Comparison of ENCODE assay signal across 14 cellular contexts in the genomic region with DNA sequence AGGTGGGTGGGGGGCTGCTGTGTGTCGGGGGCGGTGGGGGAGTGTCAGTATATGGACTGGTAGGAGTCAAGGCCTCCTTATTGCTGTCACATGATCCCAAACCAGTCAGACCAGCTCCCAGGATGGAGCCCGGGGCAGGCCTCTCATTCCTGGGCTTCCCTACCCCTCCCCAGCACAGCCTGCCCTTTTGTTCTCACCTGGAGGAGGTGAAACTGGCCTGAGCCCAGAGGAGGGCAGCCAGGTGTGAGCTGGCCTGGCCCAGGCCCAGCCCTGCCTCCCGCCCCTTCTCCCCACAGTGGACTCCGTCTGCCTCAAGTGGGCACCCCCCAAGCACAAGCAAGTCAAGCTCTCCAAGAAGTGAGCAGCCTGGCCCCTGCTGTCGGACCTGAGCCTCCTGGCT. TPM values are rescaled to one million over a fixed set of nuclear protein-coding genes. Genes with fewer than 3 reads are reported as not detected.
A peak's percentile ranks its signal among the peaks of the same experiment; 100 is the strongest.
DNase-seq lines count a peak whose midpoint lies in the region; ATAC-seq and TF ChIP-seq lines count a peak whose summit lies in the region.
"Had no signal": no experiment of that assay in that cellular context is flagged by ENCODE, and none has a peak within 500 bp of the region (broad histone marks: within the 10 kb centered on the region; RNA-seq: fewer than 3 reads in every experiment).

No MANE protein-coding gene starts in this region.

- DNase-seq in Caco-2 = peak; percentile 92 to 94
- peak; percentile 67 for DNase-seq in NCI-H2196 (lab: John Stamatoyannopoulos, UW; ENCODE audit: unreplicated experiment)
- DNase-seq in esophagus squamous epithelium (lab: John Stamatoyannopoulos, UW) = no peak
- DNase-seq in stimulated activated naive CD8-positive, alpha-beta T cell treated with anti-CD3 and anti-CD28 coated beads, Interleukin-15, Interleukin-2, amounts not matched to agents 100 U/mL and 50 U/mL, for 24 hours = no peak
- no peak for DNase-seq in NCI-H526 treated with DMSO at 0.1 percent for 48 hours (lab: John Stamatoyannopoulos, UW)
- no peak for DNase-seq in brain microvascular endothelial cell
- DNase-seq: activated naive CD8-positive, alpha-beta T cell treated with anti-CD3 and anti-CD28 coated beads, Interleukin-2, amount 50 U/mL, for 24 hours had no signal

- peaks cover 56% of the 10 kb centered on the region for H3K36me3 Mint-ChIP-seq in Caco-2 (ENCODE audit: insufficient read depth, unreplicated experiment)

- peaks cover 37% of the 10 kb centered on the region for H3K4me1 Mint-ChIP-seq in Caco-2 (ENCODE audit: low read depth, unreplicated experiment)
- H3K4me1 Mint-ChIP-seq: activated naive CD8-positive, alpha-beta T cell treated with anti-CD3 and anti-CD28 coated beads, Interleukin-2, amount 50 U/mL, for 24 hours had no signal

- no peak for ATAC-seq in stimulated activated naive CD8-positive, alpha-beta T cell treated with anti-CD3 and anti-CD28 coated beads, Interleukin-15, Interleukin-2, amounts not matched to agents 100 U/mL and 50 U/mL, for 24 hours
- no peak for ATAC-seq in HG02588 (IDR thresholded peaks at IDR 0.05; ENCODE audit: unreplicated experiment)
- ATAC-seq: activated naive CD8-positive, alpha-beta T cell treated with anti-CD3 and anti-CD28 coated beads, Interleukin-2, amount 50 U/mL, for 24 hours; right cardiac atrium had no signal

- intact Hi-C loops in Caco-2 (cut with micrococcal nuclease; ENCODE audit: unreplicated experiment) = loop anchor here (1.0 to 10.0 kb wide), 3 partner anchors 11 to 324 kb away; partner anchors contain the start of genes ARMC5 and KAT8
- intact Hi-C loops in esophagus squamous epithelium (cut with DNase I) = no loop called here

- 60% methylated on average over 1 of the region's 6 CpGs; no CpG with 5 or more reads in 1 of the 2 donors for WGBS in esophagus squamous epithelium, 2 donors

- no peaks in the 10 kb centered on the region for H3K9me3 Mint-ChIP-seq in Caco-2 (ENCODE audit: unreplicated experiment)
- H3K9me3 Mint-ChIP-seq: activated naive CD8-positive, alpha-beta T cell treated with anti-CD3 and anti-CD28 coated beads, Interleukin-2, amount 50 U/mL, for 24 hours had no signal

- H3K4me1 ChIP-seq in Caco-2 (peaks cover 44% of the 10 kb centered on the region), esophagus squamous epithelium (peaks cover 47 to 86% (median 49%) of the 10 kb centered on the region in 3 donors), neutrophil (ENCODE audit: control insufficient read depth in 1 of 2, insufficient read depth in 1 of 2, low read depth in 1 of 2, low read length in 1 of 2) (peaks cover 78 to 81% of the 10 kb centered on the region in 2 experiments)

- BruUV-seq in Caco-2 (replicated peaks; lab: Mats Ljungman, UMichigan) = no TSS peak

- POLR2A ChIA-PET in Caco-2 (lab: Charles Lee) = interaction anchor here (0.7 to 3.2 kb wide), 5 partner anchors 10 to 92 kb away, joined by 3 to 35 read pairs (median 9); partner anchors contain the start of genes KAT8, ZNF646 and ZNF668

- H3K27ac ChIP-seq in esophagus squamous epithelium (peak overlapping the region; percentile 83 to 96 (median 94)), neutrophil (peak overlapping the region; percentile 98), brain microvascular endothelial cell (no peak overlapping the region)
- H3K27ac ChIP-seq: thoracic aorta had no signal

- peaks cover 6% of the 10 kb centered on the region for H3K36me3 ChIP-seq in Caco-2 (ENCODE audit: control insufficient read depth, insufficient read depth, low read length)
- H3K36me3 ChIP-seq in esophagus squamous epithelium = peaks cover 0 to 64% (median 14%) of the 10 kb centered on the region in 3 donors
- peaks cover 11% of the 10 kb centered on the region for H3K36me3 ChIP-seq in neutrophil
- peaks cover 2% of the 10 kb centered on the region for H3K36me3 ChIP-seq in brain microvascular endothelial cell (replicated peaks)

- TF ChIP-seq CTCF in Caco-2 (IDR thresholded peaks at IDR 0.05; ENCODE audit: insufficient read depth in 1 of 2, low read depth in 1 of 2, low read length in 1 of 2, severe bottlenecking in 1 of 2, unreplicated experiment in 1 of 2) = no peak
- no peak for TF ChIP-seq CTCF in esophagus squamous epithelium (IDR thresholded peaks at IDR 0.05)
- no peak for TF ChIP-seq CTCF in neutrophil (IDR thresholded peaks at IDR 0.05)
- no peak for TF ChIP-seq CTCF in brain microvascular endothelial cell (IDR thresholded peaks at IDR 0.05; ENCODE audit: low read depth, low read length, missing control alignments)

- CTCF ChIA-PET in Caco-2 (lab: Charles Lee) = interaction anchor here (1.3 to 2.8 kb wide), 3 partner anchors 12 to 329 kb away, joined by 3 to 30 read pairs (median 8); partner anchors contain the start of genes ARMC5 and KAT8

- TF ChIP-seq POLR2A in esophagus squamous epithelium (IDR thresholded peaks at IDR 0.05) = no peak

- peak overlapping the region; percentile 76 for H3K4me3 Mint-ChIP-seq in Caco-2 (ENCODE audit: unreplicated experiment)
- H3K4me3 Mint-ChIP-seq: activated naive CD8-positive, alpha-beta T cell treated with anti-CD3 and anti-CD28 coated beads, Interleukin-2, amount 50 U/mL, for 24 hours had no signal

- H3K27me3 Mint-ChIP-seq in Caco-2 (ENCODE audit: insufficient read depth, unreplicated experiment) = no peaks in the 10 kb centered on the region
- H3K27me3 Mint-ChIP-seq: activated naive CD8-positive, alpha-beta T cell treated with anti-CD3 and anti-CD28 coated beads, Interleukin-2, amount 50 U/mL, for 24 hours had no signal

- H3K27ac Mint-ChIP-seq in Caco-2 (ENCODE audit: unreplicated experiment) = peak overlapping the region; percentile 75
- H3K27ac Mint-ChIP-seq: activated naive CD8-positive, alpha-beta T cell treated with anti-CD3 and anti-CD28 coated beads, Interleukin-2, amount 50 U/mL, for 24 hours had no signal

- H3K27me3 ChIP-seq in Caco-2 (replicated peaks; ENCODE audit: control insufficient read depth, insufficient read depth, low read length) = no peaks in the 10 kb centered on the region
- peaks cover 0 to 5% (median 0%) of the 10 kb centered on the region in 4 donors for H3K27me3 ChIP-seq in esophagus squamous epithelium
- no peaks in the 10 kb centered on the region for H3K27me3 ChIP-seq in neutrophil
- no peaks in the 10 kb centered on the region for H3K27me3 ChIP-seq in brain microvascular endothelial cell (replicated peaks)

- no peak overlapping the region for H3K4me3 ChIP-seq in Caco-2 (ENCODE audit: low read depth, low read length)
- peak overlapping the region in 2 of 4 donors; percentile 4 to 60 for H3K4me3 ChIP-seq in esophagus squamous epithelium
- H3K4me3 ChIP-seq in neutrophil (ENCODE audit: low read depth in 1 of 2, low read length in 1 of 2) = peak overlapping the region; percentile 57 to 62
- no peak overlapping the region for H3K4me3 ChIP-seq in brain microvascular endothelial cell (ENCODE audit: low read depth, low read length)
- H3K4me3 ChIP-seq: thoracic aorta had no signal

- in situ Hi-C loops in brain microvascular endothelial cell (cut with HindIII; ENCODE audit: low pct_ligation_motif_present, low sequenced_read_pairs) = no loop called here

- no peaks in the 10 kb centered on the region for H3K9me3 ChIP-seq in Caco-2
- H3K9me3 ChIP-seq in esophagus squamous epithelium = no peaks in the 10 kb centered on the region
- H3K9me3 ChIP-seq in neutrophil = no peaks in the 10 kb centered on the region
- H3K9me3 ChIP-seq: thoracic aorta had no signal

RNA-seq across cellular contexts. Expression of gene PRSS8, which starts 4.6 kb away (rescaled TPM):
- total RNA-seq in Caco-2 (2022) (237 and 271 TPM in 2 replicates), esophagus squamous epithelium (100 to 1,000 TPM in 1 of 4 donors, 10 to 100 TPM in 3; 39.2 to 121 (median 49.2) TPM)
- total RNA-seq: Daoy, RPMI7951, thoracic aorta had no signal

RNA-seq across cellular contexts. Expression of gene KAT8, which starts 13.4 kb away (rescaled TPM):
- total RNA-seq in Caco-2 (2022) (46.2 and 50.2 TPM in 2 replicates), esophagus squamous epithelium (10 to 100 TPM; 25.7 to 57.2 (median 30.4) TPM)

RNA-seq across cellular contexts. Expression of gene PRSS36, which starts 19.0 kb away (rescaled TPM):
- total RNA-seq in Caco-2 (2022) = 1.4 and 1.6 TPM in 2 replicates
- total RNA-seq in esophagus squamous epithelium = 1 to 10 TPM in 2 of 4 donors, under 1 TPM in 2; 0.38 to 4.2 (median 1.9) TPM
- total RNA-seq: glomerular endothelial cell had no signal

RNA-seq across cellular contexts. Expression of gene BCKDK, which starts 22.7 kb away (rescaled TPM):
- total RNA-seq in Caco-2 (2022) = 30.5 and 34.1 TPM in 2 replicates
- 10 to 100 TPM; 26.6 to 39.8 (median 33.5) TPM for total RNA-seq in esophagus squamous epithelium

RNA-seq across cellular contexts. Expression of gene VKORC1, which starts 36.3 kb away (rescaled TPM):
- total RNA-seq in Caco-2 (2022) (61.3 and 61.4 TPM in 2 replicates), esophagus squamous epithelium (10 to 100 TPM; 27.6 to 56.6 (median 44.0) TPM)

Comparison
In these comparisons a context has a peak if more than half of its experiments do, and no peak if none do; other contexts are left out.
1. DNase-seq: peak in Caco-2 (2 of 2) and NCI-H2196 (single experiment); none in esophagus squamous epithelium (single experiment), stimulated activated naive CD8-positive, alpha-beta T cell treated with anti-CD3 and anti-CD28 coated beads, Interleukin-15, Interleukin-2, amounts not matched to agents 100 U/mL and 50 U/mL, for 24 hours (single experiment), NCI-H526 treated with DMSO at 0.1 percent for 48 hours (single experiment) and brain microvascular endothelial cell (single experiment).
2. H3K4me3 ChIP-seq: peak in neutrophil (2 of 2); none in Caco-2 (single experiment) and brain microvascular endothelial cell (single experiment).